8 cellular contexts compared by ENCODE assay signal in the genomic region with DNA sequence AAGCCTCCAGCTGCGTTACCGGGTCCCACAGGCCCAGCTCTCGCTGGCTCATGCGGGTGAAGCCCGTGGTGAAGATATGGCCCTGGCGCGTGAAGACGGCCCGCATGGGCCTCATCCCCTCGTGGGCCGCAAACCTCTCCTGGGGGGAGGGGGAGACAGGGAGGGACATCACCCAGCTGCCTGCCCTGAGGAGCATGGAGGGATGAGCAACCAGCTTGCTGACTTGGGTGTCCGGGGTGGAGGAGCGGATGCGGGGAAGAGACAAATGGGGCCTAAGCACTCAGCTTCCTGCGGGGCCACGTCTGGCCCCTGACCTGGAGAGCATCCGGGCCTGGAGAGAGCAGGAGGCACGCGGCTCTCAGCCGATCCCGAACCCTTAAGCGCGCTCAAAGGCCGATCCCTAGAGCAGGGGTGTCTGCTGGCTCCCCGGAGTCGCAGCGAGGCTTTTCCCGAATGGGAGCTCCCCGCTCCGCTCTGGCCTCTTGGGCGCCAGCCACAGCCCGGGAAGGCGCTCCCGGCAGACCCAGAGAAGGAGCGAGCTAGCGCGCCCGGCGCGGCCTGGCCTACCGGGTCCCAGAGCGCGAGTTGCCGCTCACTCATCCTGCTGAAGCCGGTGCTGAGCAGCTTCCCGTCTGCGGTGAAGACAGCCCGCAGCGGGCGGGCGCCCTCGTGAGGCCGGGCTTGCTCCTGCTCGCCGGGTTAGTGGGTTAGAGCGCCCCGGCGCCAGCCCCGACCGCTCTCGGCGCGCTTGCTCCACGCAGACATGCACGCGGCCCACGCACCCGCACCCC. TPM values are rescaled to one million over a fixed set of nuclear protein-coding genes. Genes with fewer than 3 reads are reported as not detected.
DNase-seq lines count a peak whose midpoint lies in the region; ATAC-seq and TF ChIP-seq lines count a peak whose summit lies in the region.

No MANE protein-coding gene starts in this region.

- peak; percentile 73 for ATAC-seq in mucosa of descending colon

- DNase-seq in C1 segment of cervical spinal cord (lab: John Stamatoyannopoulos, UW): peak in 12 of 14 donors; percentile 26 to 75 (median 54)
- peak; percentile 53 for DNase-seq in HCEC 1CT
- peak; percentile 54 to 93 for DNase-seq in NCI-H526 (lab: John Stamatoyannopoulos, UW)
- peak; percentile 91 for DNase-seq in activated CD8-positive, alpha-beta memory T cell treated with anti-CD3 and anti-CD28 coated beads, Interleukin-2, amount 50 U/mL, for 48 hours
- peak; percentile 87 for DNase-seq in epithelial cell of esophagus (ENCODE audit: low read depth)
- peak; percentile 88 to 92 (median 91) for DNase-seq in mucosa of descending colon
- DNase-seq in stimulated activated CD8-positive, alpha-beta memory T cell treated with anti-CD3 and anti-CD28 coated beads, Interleukin-4, amount 100 ng/mL, for 48 hours: peak; percentile 91
- DNase-seq in OCI-M2 (lab: John Stamatoyannopoulos, UW; ENCODE audit: unreplicated experiment): no peak

- intact Hi-C loops in mucosa of descending colon (cut with DNase I, micrococcal nuclease): no loop called here

- H3K9me3 ChIP-seq in mucosa of descending colon: no peaks in the 10 kb centered on the region

- peak; percentile 59 for TF ChIP-seq CTCF in epithelial cell of esophagus (IDR thresholded peaks at IDR 0.05; ENCODE audit: insufficient read depth, low read depth, low read length, missing control alignments)
- TF ChIP-seq CTCF in mucosa of descending colon (IDR thresholded peaks at IDR 0.05): peak; percentile 84

- H3K4me1 ChIP-seq in mucosa of descending colon (ENCODE audit: low read depth): peaks cover 51% of the 10 kb centered on the region

- H3K4me3 ChIP-seq in epithelial cell of esophagus (ENCODE audit: low read length) (peak overlapping the region; percentile 36), mucosa of descending colon (no peak overlapping the region)

- no peaks in the 10 kb centered on the region for H3K36me3 ChIP-seq in mucosa of descending colon (ENCODE audit: low read depth)

RNA-seq across cellular contexts. Expression of a gene that starts 5.0 kb away (rescaled TPM):
- 10 to 100 TPM in 1 of 3 donors, 1 to 10 TPM in 2; 1.2 to 21.3 (median 2.5) TPM for total RNA-seq in mucosa of descending colon

RNA-seq across cellular contexts. Expression of a gene that starts 24.7 kb away (rescaled TPM):
- 10 to 100 TPM in 1 of 3 donors, 1 to 10 TPM in 2; 2.2 to 11.2 (median 3.3) TPM for total RNA-seq in mucosa of descending colon

RNA-seq across cellular contexts. Expression of a gene that starts 28.2 kb away (rescaled TPM):
- 10 to 100 TPM; 28.6 to 41.0 (median 37.2) TPM for total RNA-seq in mucosa of descending colon

RNA-seq across cellular contexts. Expression of a gene that starts 49.2 kb away (rescaled TPM):
- 10 to 100 TPM; 43.9 to 75.4 (median 46.9) TPM for total RNA-seq in mucosa of descending colon

RNA-seq across cellular contexts. Expression of a gene that starts 50.8 kb away (rescaled TPM):
- total RNA-seq in mucosa of descending colon: 10 to 100 TPM; 12.9 to 19.5 (median 13.6) TPM
